In genomic region chr2:207505728-207506127, GRCh38 we compare ENCODE assay signal across 8 cellular contexts. TPM values are rescaled to one million over a fixed set of nuclear protein-coding genes. Genes with fewer than 3 reads are reported as not detected.
DNase-seq lines count a peak whose midpoint lies in the region; ATAC-seq and TF ChIP-seq lines count a peak whose summit lies in the region.

No MANE protein-coding gene starts in this region.

- peak overlapping the region; percentile 45 for H3K4me3 Mint-ChIP-seq in T-helper 1 cell treated with Interleukin-12 subunit alpha and Interleukin-12 subunit beta and Interleukin-4 antibody, amounts not matched to agents 30 μg/mL and 1 μg/mL, for 36 hours

- no peaks in the 10 kb centered on the region for H3K36me3 Mint-ChIP-seq in T-helper 1 cell treated with Interleukin-12 subunit alpha and Interleukin-12 subunit beta and Interleukin-4 antibody, amounts not matched to agents 30 μg/mL and 1 μg/mL, for 36 hours (ENCODE audit: low read depth)

- TF ChIP-seq CTCF in fibroblast of mammary gland (conservative IDR thresholded peaks at IDR 0.05; ENCODE audit: control insufficient read depth, insufficient read depth, low read depth, low read length) = no peak

- H3K9me3 Mint-ChIP-seq in T-helper 1 cell treated with Interleukin-12 subunit alpha and Interleukin-12 subunit beta and Interleukin-4 antibody, amounts not matched to agents 30 μg/mL and 1 μg/mL, for 36 hours = no peaks in the 10 kb centered on the region

- DNase-seq in SKM-1 treated with dmso at 0.1 percent for 144 hours (lab: John Stamatoyannopoulos, UW; ENCODE audit: unreplicated experiment) = peak; percentile 50
- DNase-seq in SKM-1 (lab: John Stamatoyannopoulos, UW; ENCODE audit: unreplicated experiment) = no peak
- peak; percentile 89 for DNase-seq in fibroblast of mammary gland (ENCODE audit: low read depth)
- peak; percentile 50 for DNase-seq in stimulated activated CD8-positive, alpha-beta memory T cell treated with anti-CD3 and anti-CD28 coated beads, Interleukin-4, amount 100 ng/mL, for 48 hours
- no peak for DNase-seq in NCI-H1417 (lab: John Stamatoyannopoulos, UW)
- no peak for DNase-seq in cardiac septum (ENCODE audit: low spot score)

- H3K4me1 Mint-ChIP-seq in T-helper 1 cell treated with Interleukin-12 subunit alpha and Interleukin-12 subunit beta and Interleukin-4 antibody, amounts not matched to agents 30 μg/mL and 1 μg/mL, for 36 hours (ENCODE audit: low read depth) = peaks cover 48% of the 10 kb centered on the region

- H3K27me3 Mint-ChIP-seq in T-helper 1 cell treated with Interleukin-12 subunit alpha and Interleukin-12 subunit beta and Interleukin-4 antibody, amounts not matched to agents 30 μg/mL and 1 μg/mL, for 36 hours (ENCODE audit: low read depth) = peaks cover 17% of the 10 kb centered on the region

- ATAC-seq in HG03097 (IDR thresholded peaks at IDR 0.05; ENCODE audit: low FRiP score, unreplicated experiment) = no peak

- peak overlapping the region; percentile 53 for H3K27ac Mint-ChIP-seq in T-helper 1 cell treated with Interleukin-12 subunit alpha and Interleukin-12 subunit beta and Interleukin-4 antibody, amounts not matched to agents 30 μg/mL and 1 μg/mL, for 36 hours

- H3K4me3 ChIP-seq in fibroblast of mammary gland (ENCODE audit: control insufficient read depth, low read depth, low read length) = no peak overlapping the region

- intact Hi-C loops in cardiac septum (cut with DNase I) = no loop called here

RNA-seq across cellular contexts. Expression of gene CREB1, which starts 24.0 kb away (rescaled TPM):
- total RNA-seq in cardiac septum = 46.9 TPM

Comparison
In these comparisons a context has a peak if more than half of its experiments do, and no peak if none do; other contexts are left out.
1. DNase-seq: peak in SKM-1 treated with dmso at 0.1 percent for 144 hours (single experiment), fibroblast of mammary gland (single experiment) and stimulated activated CD8-positive, alpha-beta memory T cell treated with anti-CD3 and anti-CD28 coated beads, Interleukin-4, amount 100 ng/mL, for 48 hours (single experiment); none in SKM-1 (single experiment), NCI-H1417 (0 of 3) and cardiac septum (single experiment).